Comparison of ENCODE assay signal across 1 cellular context in the genomic region with DNA sequence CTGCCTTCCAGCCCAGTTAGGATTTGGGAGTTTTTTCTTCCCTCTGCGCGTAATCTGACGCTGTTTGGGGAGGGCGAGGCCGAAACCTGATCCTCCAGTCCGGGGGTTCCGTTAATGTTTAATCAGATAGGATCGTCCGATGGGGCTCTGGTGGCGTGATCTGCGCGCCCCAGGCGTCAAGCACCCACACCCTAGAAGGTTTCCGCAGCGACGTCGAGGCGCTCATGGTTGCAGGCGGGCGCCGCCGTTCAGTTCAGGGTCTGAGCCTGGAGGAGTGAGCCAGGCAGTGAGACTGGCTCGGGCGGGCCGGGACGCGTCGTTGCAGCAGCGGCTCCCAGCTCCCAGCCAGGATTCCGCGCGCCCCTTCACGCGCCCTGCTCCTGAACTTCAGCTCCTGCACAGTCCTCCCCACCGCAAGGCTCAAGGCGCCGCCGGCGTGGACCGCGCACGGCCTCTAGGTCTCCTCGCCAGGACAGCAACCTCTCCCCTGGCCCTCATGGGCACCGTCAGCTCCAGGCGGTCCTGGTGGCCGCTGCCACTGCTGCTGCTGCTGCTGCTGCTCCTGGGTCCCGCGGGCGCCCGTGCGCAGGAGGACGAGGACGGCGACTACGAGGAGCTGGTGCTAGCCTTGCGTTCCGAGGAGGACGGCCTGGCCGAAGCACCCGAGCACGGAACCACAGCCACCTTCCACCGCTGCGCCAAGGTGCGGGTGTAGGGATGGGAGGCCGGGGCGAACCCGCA.
TF ChIP-seq lines count a peak whose summit lies in the region.

TSS of gene PCSK9 (plus strand) at position 207 of the 741 bp plus-strand sequence. CDS start at position 497, 290 bp downstream.

TF ChIP-seq in HepG2, 621 proteins besides CTCF, POLR2A, EP300 and RAD21 (continued from another document and continues in another):
- TF ChIP-seq, protein P1, sequence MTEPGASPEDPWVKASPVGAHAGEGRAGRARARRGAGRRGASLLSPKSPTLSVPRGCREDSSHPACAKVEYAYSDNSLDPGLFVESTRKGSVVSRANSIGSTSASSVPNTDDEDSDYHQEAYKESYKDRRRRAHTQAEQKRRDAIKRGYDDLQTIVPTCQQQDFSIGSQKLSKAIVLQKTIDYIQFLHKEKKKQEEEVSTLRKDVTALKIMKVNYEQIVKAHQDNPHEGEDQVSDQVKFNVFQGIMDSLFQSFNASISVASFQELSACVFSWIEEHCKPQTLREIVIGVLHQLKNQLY (CRISPR knock-in tag; IDR thresholded peaks at IDR 0.05), result no peak
- TF ChIP-seq, protein P2, sequence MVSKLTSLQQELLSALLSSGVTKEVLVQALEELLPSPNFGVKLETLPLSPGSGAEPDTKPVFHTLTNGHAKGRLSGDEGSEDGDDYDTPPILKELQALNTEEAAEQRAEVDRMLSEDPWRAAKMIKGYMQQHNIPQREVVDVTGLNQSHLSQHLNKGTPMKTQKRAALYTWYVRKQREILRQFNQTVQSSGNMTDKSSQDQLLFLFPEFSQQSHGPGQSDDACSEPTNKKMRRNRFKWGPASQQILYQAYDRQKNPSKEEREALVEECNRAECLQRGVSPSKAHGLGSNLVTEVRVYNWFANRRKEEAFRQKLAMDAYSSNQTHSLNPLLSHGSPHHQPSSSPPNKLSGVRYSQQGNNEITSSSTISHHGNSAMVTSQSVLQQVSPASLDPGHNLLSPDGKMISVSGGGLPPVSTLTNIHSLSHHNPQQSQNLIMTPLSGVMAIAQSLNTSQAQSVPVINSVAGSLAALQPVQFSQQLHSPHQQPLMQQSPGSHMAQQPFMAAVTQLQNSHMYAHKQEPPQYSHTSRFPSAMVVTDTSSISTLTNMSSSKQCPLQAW (CRISPR knock-in tag; IDR thresholded peaks at IDR 0.05), result peak; percentile 98
- TF ChIP-seq, protein P3, sequence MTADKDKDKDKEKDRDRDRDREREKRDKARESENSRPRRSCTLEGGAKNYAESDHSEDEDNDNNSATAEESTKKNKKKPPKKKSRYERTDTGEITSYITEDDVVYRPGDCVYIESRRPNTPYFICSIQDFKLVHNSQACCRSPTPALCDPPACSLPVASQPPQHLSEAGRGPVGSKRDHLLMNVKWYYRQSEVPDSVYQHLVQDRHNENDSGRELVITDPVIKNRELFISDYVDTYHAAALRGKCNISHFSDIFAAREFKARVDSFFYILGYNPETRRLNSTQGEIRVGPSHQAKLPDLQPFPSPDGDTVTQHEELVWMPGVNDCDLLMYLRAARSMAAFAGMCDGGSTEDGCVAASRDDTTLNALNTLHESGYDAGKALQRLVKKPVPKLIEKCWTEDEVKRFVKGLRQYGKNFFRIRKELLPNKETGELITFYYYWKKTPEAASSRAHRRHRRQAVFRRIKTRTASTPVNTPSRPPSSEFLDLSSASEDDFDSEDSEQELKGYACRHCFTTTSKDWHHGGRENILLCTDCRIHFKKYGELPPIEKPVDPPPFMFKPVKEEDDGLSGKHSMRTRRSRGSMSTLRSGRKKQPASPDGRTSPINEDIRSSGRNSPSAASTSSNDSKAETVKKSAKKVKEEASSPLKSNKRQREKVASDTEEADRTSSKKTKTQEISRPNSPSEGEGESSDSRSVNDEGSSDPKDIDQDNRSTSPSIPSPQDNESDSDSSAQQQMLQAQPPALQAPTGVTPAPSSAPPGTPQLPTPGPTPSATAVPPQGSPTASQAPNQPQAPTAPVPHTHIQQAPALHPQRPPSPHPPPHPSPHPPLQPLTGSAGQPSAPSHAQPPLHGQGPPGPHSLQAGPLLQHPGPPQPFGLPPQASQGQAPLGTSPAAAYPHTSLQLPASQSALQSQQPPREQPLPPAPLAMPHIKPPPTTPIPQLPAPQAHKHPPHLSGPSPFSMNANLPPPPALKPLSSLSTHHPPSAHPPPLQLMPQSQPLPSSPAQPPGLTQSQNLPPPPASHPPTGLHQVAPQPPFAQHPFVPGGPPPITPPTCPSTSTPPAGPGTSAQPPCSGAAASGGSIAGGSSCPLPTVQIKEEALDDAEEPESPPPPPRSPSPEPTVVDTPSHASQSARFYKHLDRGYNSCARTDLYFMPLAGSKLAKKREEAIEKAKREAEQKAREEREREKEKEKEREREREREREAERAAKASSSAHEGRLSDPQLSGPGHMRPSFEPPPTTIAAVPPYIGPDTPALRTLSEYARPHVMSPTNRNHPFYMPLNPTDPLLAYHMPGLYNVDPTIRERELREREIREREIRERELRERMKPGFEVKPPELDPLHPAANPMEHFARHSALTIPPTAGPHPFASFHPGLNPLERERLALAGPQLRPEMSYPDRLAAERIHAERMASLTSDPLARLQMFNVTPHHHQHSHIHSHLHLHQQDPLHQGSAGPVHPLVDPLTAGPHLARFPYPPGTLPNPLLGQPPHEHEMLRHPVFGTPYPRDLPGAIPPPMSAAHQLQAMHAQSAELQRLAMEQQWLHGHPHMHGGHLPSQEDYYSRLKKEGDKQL (CRISPR knock-in tag; IDR thresholded peaks at IDR 0.05; ENCODE audit: low read depth), result peak; percentile 49; the same call in 1 of the 2 replicates
- no peak for TF ChIP-seq ZNF672 (CRISPR knock-in tag; IDR thresholded peaks at IDR 0.05)
- TF ChIP-seq ZSCAN30 (CRISPR knock-in tag; IDR thresholded peaks at IDR 0.05), result 0 out of 2 replicates have a peak, but pooled peaks have one; percentile 50
- TF ChIP-seq ATRX (CRISPR knock-in tag; IDR thresholded peaks at IDR 0.05; ENCODE audit: borderline replicate concordance), result no peak
- TF ChIP-seq TOPORS (CRISPR knock-in tag; IDR thresholded peaks at IDR 0.05), result peak; percentile 99
- TF ChIP-seq ZIK1 (CRISPR knock-in tag; IDR thresholded peaks at IDR 0.05; ENCODE audit: borderline replicate concordance, low read depth), result peak; percentile 66; the same call in 1 of the 2 replicates
- TF ChIP-seq NONO (IDR thresholded peaks at IDR 0.05), result no peak
- peak; percentile 92; the same call in 1 of the 2 replicates for TF ChIP-seq NONO (CRISPR knock-in tag; conservative IDR thresholded peaks at IDR 0.05)
- peak; percentile 98 for TF ChIP-seq SIX4 (CRISPR knock-in tag; IDR thresholded peaks at IDR 0.05)
- 0 out of 2 replicates have a peak, but pooled peaks have one; percentile 24 for TF ChIP-seq PRDM10 (CRISPR knock-in tag; IDR thresholded peaks at IDR 0.05; ENCODE audit: low read depth)
- 0 out of 2 replicates have a peak, but pooled peaks have one; percentile 91 for TF ChIP-seq MZF1 (CRISPR knock-in tag; IDR thresholded peaks at IDR 0.05; ENCODE audit: borderline replicate concordance)
- peak; percentile 89 for TF ChIP-seq MEF2D (CRISPR knock-in tag; IDR thresholded peaks at IDR 0.05)
- TF ChIP-seq, protein P4, sequence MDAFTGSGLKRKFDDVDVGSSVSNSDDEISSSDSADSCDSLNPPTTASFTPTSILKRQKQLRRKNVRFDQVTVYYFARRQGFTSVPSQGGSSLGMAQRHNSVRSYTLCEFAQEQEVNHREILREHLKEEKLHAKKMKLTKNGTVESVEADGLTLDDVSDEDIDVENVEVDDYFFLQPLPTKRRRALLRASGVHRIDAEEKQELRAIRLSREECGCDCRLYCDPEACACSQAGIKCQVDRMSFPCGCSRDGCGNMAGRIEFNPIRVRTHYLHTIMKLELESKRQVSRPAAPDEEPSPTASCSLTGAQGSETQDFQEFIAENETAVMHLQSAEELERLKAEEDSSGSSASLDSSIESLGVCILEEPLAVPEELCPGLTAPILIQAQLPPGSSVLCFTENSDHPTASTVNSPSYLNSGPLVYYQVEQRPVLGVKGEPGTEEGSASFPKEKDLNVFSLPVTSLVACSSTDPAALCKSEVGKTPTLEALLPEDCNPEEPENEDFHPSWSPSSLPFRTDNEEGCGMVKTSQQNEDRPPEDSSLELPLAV (CRISPR knock-in tag; conservative IDR thresholded peaks at IDR 0.05; ENCODE audit: low read depth), result no peak
- no peak for TF ChIP-seq ZNF577 (CRISPR knock-in tag; IDR thresholded peaks at IDR 0.05; ENCODE audit: borderline replicate concordance, low read depth)
- TF ChIP-seq TSC22D2 (CRISPR knock-in tag; IDR thresholded peaks at IDR 0.05; ENCODE audit: borderline replicate concordance), result peak; percentile 90; the same call in 1 of the 2 replicates
- TF ChIP-seq AGO2 (optimal IDR thresholded peaks at IDR 0.05; ENCODE audit: low read depth, low read length), result no peak
- no peak for TF ChIP-seq NR2F6 (IDR thresholded peaks at IDR 0.05)
- no peak for TF ChIP-seq NR2F6 (CRISPR knock-in tag; IDR thresholded peaks at IDR 0.05)
- TF ChIP-seq NR0B2 (CRISPR knock-in tag; IDR thresholded peaks at IDR 0.05), result peak; percentile 61
- TF ChIP-seq TBX2 (CRISPR knock-in tag; IDR thresholded peaks at IDR 0.05; ENCODE audit: borderline replicate concordance), result peak; percentile 100
- TF ChIP-seq THAP8 (CRISPR knock-in tag; IDR thresholded peaks at IDR 0.05; ENCODE audit: borderline replicate concordance), result peak; percentile 95; the same call in 1 of the 2 replicates
- TF ChIP-seq, protein P5, sequence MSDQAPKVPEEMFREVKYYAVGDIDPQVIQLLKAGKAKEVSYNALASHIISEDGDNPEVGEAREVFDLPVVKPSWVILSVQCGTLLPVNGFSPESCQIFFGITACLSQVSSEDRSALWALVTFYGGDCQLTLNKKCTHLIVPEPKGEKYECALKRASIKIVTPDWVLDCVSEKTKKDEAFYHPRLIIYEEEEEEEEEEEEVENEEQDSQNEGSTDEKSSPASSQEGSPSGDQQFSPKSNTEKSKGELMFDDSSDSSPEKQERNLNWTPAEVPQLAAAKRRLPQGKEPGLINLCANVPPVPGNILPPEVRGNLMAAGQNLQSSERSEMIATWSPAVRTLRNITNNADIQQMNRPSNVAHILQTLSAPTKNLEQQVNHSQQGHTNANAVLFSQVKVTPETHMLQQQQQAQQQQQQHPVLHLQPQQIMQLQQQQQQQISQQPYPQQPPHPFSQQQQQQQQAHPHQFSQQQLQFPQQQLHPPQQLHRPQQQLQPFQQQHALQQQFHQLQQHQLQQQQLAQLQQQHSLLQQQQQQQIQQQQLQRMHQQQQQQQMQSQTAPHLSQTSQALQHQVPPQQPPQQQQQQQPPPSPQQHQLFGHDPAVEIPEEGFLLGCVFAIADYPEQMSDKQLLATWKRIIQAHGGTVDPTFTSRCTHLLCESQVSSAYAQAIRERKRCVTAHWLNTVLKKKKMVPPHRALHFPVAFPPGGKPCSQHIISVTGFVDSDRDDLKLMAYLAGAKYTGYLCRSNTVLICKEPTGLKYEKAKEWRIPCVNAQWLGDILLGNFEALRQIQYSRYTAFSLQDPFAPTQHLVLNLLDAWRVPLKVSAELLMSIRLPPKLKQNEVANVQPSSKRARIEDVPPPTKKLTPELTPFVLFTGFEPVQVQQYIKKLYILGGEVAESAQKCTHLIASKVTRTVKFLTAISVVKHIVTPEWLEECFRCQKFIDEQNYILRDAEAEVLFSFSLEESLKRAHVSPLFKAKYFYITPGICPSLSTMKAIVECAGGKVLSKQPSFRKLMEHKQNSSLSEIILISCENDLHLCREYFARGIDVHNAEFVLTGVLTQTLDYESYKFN (CRISPR knock-in tag; conservative IDR thresholded peaks at IDR 0.05), result peak; percentile 79
- TF ChIP-seq TBP (CRISPR knock-in tag; IDR thresholded peaks at IDR 0.05), result no peak
- TF ChIP-seq ZNF614 (CRISPR knock-in tag; IDR thresholded peaks at IDR 0.05; ENCODE audit: borderline replicate concordance), result peak; percentile 80; the same call in 1 of the 2 replicates
- TF ChIP-seq, protein P6, sequence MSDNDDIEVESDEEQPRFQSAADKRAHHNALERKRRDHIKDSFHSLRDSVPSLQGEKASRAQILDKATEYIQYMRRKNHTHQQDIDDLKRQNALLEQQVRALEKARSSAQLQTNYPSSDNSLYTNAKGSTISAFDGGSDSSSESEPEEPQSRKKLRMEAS (IDR thresholded peaks at IDR 0.05), result peak; percentile 69
- TF ChIP-seq ZNF616 (CRISPR knock-in tag; IDR thresholded peaks at IDR 0.05; ENCODE audit: low read depth), result peak; percentile 53; the same call in 1 of the 2 replicates
- TF ChIP-seq TERF1 (CRISPR knock-in tag; IDR thresholded peaks at IDR 0.05), result peak; percentile 95; the same call in 1 of the 2 replicates
- TF ChIP-seq ONECUT2 (CRISPR knock-in tag; IDR thresholded peaks at IDR 0.05), result peak; percentile 55; the same call in 1 of the 2 replicates
- TF ChIP-seq SIX1 (CRISPR knock-in tag; IDR thresholded peaks at IDR 0.05; ENCODE audit: borderline replicate concordance), result peak; percentile 97
